11 cellular contexts compared by ENCODE assay signal in the genomic region with DNA sequence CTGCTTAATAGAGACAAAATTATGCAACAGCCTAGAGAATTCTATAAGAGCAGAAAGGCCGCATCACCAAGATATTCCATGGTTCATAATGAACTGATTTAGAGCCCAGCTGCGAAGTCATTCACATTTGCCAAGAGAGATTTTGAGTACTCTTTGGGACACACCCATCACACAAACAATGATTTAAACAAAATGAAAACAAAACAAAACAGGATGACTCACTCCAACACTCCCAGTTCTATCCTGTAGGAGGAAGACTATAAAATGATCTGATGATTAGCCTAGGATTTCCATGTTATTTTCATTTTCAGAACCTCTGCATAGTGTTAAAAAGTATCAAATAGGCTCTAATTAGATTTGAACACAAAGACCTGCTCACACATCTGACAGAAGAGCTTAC.
DNase-seq lines count a peak whose midpoint lies in the region; ATAC-seq, FAIRE-seq and TF ChIP-seq lines count a peak whose summit lies in the region.
"Had no signal": no experiment of that assay in that cellular context is flagged by ENCODE, and none has a peak within 500 bp of the region (broad histone marks: within the 10 kb centered on the region; RNA-seq: fewer than 3 reads in every experiment).

No MANE protein-coding gene starts in this region.

- peak; percentile 33 for TF ChIP-seq CTCF in fibroblast of pulmonary artery (IDR thresholded peaks at IDR 0.05; ENCODE audit: low read length, missing control alignments)

- in situ Hi-C loops in SK-MEL-5 (cut with HindIII; ENCODE audit: low pct_unique_long_range_greater_than_20kb, low sequenced_read_pairs), result no loop called here

- TF ChIP-seq POLR2A in H54 (IDR thresholded peaks at IDR 0.05; ENCODE audit: low read depth, low read length), result no peak

- H3K4me3 ChIP-seq in fibroblast of pulmonary artery (replicated peaks; ENCODE audit: low read depth, low read length), result no peak overlapping the region
- H3K4me3 ChIP-seq: psoas muscle had no signal

- FAIRE-seq in H54 (lab: Jason Lieb, UNC), result peak; percentile 100

- no peak for DNase-seq in H54 (ENCODE audit: insufficient read length, low spot score)
- peak; percentile 23 for DNase-seq in SK-MEL-5 (ENCODE audit: low read depth, low spot score)
- DNase-seq in fibroblast of pulmonary artery (ENCODE audit: low read depth), result peak; percentile 67
- peak; percentile 13 for DNase-seq in smooth muscle cell of the brain vasculature (ENCODE audit: low read depth, low spot score)
- no peak for DNase-seq in islet precursor cell
- DNase-seq in T1000 (lab: John Stamatoyannopoulos, UW), result no peak
- no peak for DNase-seq in NCI-H2227 (lab: John Stamatoyannopoulos, UW; ENCODE audit: unreplicated experiment)
- DNase-seq: activated CD4-positive, CD25-positive, alpha-beta regulatory T cell treated with anti-CD3 and anti-CD28 coated beads, Interleukin-2, amount 50 U/mL, for 72 hours; NCI-H510A treated with DMSO at 0.1 percent for 48 hours; psoas muscle had no signal

- ATAC-seq in GM18498 (IDR thresholded peaks at IDR 0.05; ENCODE audit: unreplicated experiment), result no peak

Comparison
In these comparisons a context has a peak if more than half of its experiments do, and no peak if none do; other contexts are left out.
1. DNase-seq: peak in SK-MEL-5 (single experiment), fibroblast of pulmonary artery (single experiment) and smooth muscle cell of the brain vasculature (single experiment); none in H54 (single experiment), islet precursor cell (single experiment), T1000 (single experiment) and NCI-H2227 (single experiment).